ENCODE assay signal across 1 cellular context in the genomic region with DNA sequence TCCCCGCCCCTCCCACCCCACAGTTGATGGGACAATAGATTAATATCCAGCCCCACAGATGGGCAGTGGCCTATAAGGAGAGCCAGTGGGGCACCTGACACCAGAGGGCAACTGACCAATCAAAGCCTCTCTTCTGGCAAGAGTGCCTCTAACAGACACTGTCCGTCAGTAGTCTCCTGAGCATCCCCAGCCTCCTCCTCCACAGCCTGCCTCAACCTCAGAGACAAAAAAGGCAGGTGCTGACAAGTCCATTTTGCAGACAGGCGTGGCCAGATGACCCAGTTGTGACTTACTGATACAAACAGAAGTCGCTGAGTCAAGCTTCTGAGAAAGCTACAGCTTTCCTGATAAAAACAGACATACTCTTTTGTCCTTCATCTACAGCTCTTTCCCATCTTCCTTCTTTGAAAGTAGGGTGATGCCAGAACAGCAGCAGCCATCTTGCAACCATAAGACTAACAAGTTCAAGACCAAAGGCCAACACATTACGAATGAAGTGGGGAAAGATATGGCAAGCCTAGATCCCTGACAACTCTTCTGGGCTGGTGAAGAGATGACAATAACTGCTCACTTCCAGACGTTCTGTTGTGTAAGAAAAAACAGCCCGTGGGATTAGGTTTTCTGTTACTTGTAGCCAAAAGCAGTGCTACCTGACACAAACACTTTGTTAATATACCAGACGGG.
TF ChIP-seq lines count a peak whose summit lies in the region.

No MANE protein-coding gene starts in this region.

TF ChIP-seq in K562, 482 proteins besides CTCF, POLR2A, EP300 and RAD21 (continued from another document and continues in another):
- peak; percentile 31; the same call in 1 of the 2 replicates for TF ChIP-seq CHAMP1 (IDR thresholded peaks at IDR 0.05)
- TF ChIP-seq HDAC2 (IDR thresholded peaks at IDR 0.05): peak; percentile 70
- peak; percentile 46; the same call in 1 of the 2 replicates for TF ChIP-seq CREM (IDR thresholded peaks at IDR 0.05; ENCODE audit: low read depth)
- TF ChIP-seq BMI1 (IDR thresholded peaks at IDR 0.05; ENCODE audit: low read length): no peak
- TF ChIP-seq ZEB2 (IDR thresholded peaks at IDR 0.05): peak; percentile 93
- peak; percentile 93 for TF ChIP-seq MAFK (IDR thresholded peaks at IDR 0.05; ENCODE audit: low read length)
- TF ChIP-seq, protein P1, sequence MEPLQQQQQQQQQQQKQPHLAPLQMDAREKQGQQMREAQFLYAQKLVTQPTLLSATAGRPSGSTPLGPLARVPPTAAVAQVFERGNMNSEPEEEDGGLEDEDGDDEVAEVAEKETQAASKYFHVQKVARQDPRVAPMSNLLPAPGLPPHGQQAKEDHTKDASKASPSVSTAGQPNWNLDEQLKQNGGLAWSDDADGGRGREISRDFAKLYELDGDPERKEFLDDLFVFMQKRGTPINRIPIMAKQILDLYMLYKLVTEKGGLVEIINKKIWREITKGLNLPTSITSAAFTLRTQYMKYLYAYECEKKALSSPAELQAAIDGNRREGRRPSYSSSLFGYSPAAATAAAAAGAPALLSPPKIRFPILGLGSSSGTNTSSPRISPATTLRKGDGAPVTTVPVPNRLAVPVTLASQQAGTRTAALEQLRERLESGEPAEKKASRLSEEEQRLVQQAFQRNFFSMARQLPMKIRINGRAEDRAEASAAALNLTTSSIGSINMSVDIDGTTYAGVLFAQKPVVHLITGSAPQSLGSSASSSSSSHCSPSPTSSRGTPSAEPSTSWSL (CRISPR knock-in tag; IDR thresholded peaks at IDR 0.05; ENCODE audit: borderline replicate concordance): no peak
- TF ChIP-seq GMEB1 (CRISPR knock-in tag; IDR thresholded peaks at IDR 0.05): no peak
- TF ChIP-seq NFYB (IDR thresholded peaks at IDR 0.05; ENCODE audit: extremely low read depth, insufficient read length): no peak
- TF ChIP-seq ZC3H4 (CRISPR knock-in tag; IDR thresholded peaks at IDR 0.05; ENCODE audit: borderline replicate concordance): no peak
- no peak for TF ChIP-seq CBX1 (IDR thresholded peaks at IDR 0.05; ENCODE audit: low read depth)
- no peak for TF ChIP-seq ARHGAP35 (IDR thresholded peaks at IDR 0.05; ENCODE audit: partially characterized antibody)
- TF ChIP-seq, protein P2, sequence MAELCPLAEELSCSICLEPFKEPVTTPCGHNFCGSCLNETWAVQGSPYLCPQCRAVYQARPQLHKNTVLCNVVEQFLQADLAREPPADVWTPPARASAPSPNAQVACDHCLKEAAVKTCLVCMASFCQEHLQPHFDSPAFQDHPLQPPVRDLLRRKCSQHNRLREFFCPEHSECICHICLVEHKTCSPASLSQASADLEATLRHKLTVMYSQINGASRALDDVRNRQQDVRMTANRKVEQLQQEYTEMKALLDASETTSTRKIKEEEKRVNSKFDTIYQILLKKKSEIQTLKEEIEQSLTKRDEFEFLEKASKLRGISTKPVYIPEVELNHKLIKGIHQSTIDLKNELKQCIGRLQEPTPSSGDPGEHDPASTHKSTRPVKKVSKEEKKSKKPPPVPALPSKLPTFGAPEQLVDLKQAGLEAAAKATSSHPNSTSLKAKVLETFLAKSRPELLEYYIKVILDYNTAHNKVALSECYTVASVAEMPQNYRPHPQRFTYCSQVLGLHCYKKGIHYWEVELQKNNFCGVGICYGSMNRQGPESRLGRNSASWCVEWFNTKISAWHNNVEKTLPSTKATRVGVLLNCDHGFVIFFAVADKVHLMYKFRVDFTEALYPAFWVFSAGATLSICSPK (IDR thresholded peaks at IDR 0.05; ENCODE audit: borderline replicate concordance): no peak
- TF ChIP-seq ZFP1 (CRISPR knock-in tag; IDR thresholded peaks at IDR 0.05): no peak
- 0 out of 4 replicates have a peak, but pooled peaks of 1 of the 2 experiments have one; percentile 41 for TF ChIP-seq UBTF (IDR thresholded peaks at IDR 0.05; ENCODE audit: borderline replicate concordance in 1 of 2, low read depth in 2 of 2, low read length in 2 of 2)
- TF ChIP-seq, protein P3, sequence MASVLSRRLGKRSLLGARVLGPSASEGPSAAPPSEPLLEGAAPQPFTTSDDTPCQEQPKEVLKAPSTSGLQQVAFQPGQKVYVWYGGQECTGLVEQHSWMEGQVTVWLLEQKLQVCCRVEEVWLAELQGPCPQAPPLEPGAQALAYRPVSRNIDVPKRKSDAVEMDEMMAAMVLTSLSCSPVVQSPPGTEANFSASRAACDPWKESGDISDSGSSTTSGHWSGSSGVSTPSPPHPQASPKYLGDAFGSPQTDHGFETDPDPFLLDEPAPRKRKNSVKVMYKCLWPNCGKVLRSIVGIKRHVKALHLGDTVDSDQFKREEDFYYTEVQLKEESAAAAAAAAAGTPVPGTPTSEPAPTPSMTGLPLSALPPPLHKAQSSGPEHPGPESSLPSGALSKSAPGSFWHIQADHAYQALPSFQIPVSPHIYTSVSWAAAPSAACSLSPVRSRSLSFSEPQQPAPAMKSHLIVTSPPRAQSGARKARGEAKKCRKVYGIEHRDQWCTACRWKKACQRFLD (CRISPR knock-in tag; IDR thresholded peaks at IDR 0.05): peak; percentile 82
- no peak for TF ChIP-seq PRPF4 (IDR thresholded peaks at IDR 0.05; ENCODE audit: insufficient read depth, low read depth, low read length, poor library complexity, severe bottlenecking)
- 0 out of 2 replicates have a peak, but pooled peaks have one; percentile 27 for TF ChIP-seq KAT8 (IDR thresholded peaks at IDR 0.05; ENCODE audit: low read depth)
- TF ChIP-seq ARNT (IDR thresholded peaks at IDR 0.05): peak; percentile 42 to 91; a peak in 3 of 4 replicates
- no peak; the same call in 1 of the 2 replicates for TF ChIP-seq MBD2 (IDR thresholded peaks at IDR 0.05; ENCODE audit: borderline replicate concordance, low read depth)
- TF ChIP-seq TBL1XR1 (IDR thresholded peaks at IDR 0.05; ENCODE audit: low read length in 2 of 2): peak; percentile 72 to 98; a peak in 3 of 4 replicates
- TF ChIP-seq ATF1 (CRISPR knock-in tag; IDR thresholded peaks at IDR 0.05): no peak
- peak; percentile 68 for TF ChIP-seq ATF1 (tag; IDR thresholded peaks at IDR 0.05)
- peak; percentile 75; the same call in 1 of the 2 replicates for TF ChIP-seq NCOA1 (IDR thresholded peaks at IDR 0.05; ENCODE audit: low read depth)
- TF ChIP-seq TEAD1 (CRISPR knock-in tag; IDR thresholded peaks at IDR 0.05): peak in 1 of 2 experiments; percentile 57; a peak in 1 of 4 replicates
- no peak for TF ChIP-seq FOS (IDR thresholded peaks at IDR 0.05; ENCODE audit: extremely low read depth, insufficient read length)
- 0 out of 2 replicates have a peak, but pooled peaks have one; percentile 39 for TF ChIP-seq ZNF717 (CRISPR knock-in tag; IDR thresholded peaks at IDR 0.05)
- TF ChIP-seq, protein P4, sequence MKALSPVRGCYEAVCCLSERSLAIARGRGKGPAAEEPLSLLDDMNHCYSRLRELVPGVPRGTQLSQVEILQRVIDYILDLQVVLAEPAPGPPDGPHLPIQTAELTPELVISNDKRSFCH (CRISPR knock-in tag; IDR thresholded peaks at IDR 0.05): no peak
- TF ChIP-seq, protein P4 (tag; IDR thresholded peaks at IDR 0.05): peak; percentile 84
- no peak for TF ChIP-seq PPARD (CRISPR knock-in tag; IDR thresholded peaks at IDR 0.05)
- TF ChIP-seq ZNF780A (CRISPR knock-in tag; IDR thresholded peaks at IDR 0.05): no peak
- TF ChIP-seq ZNF778 (CRISPR knock-in tag; IDR thresholded peaks at IDR 0.05): no peak
- peak; percentile 42; the same call in 1 of the 2 replicates for TF ChIP-seq RFX5 (IDR thresholded peaks at IDR 0.05; ENCODE audit: low read depth, low read length)
- no peak for TF ChIP-seq HEY1 (CRISPR knock-in tag; IDR thresholded peaks at IDR 0.05; ENCODE audit: borderline replicate concordance)
- TF ChIP-seq KLF6 (CRISPR knock-in tag; IDR thresholded peaks at IDR 0.05; ENCODE audit: borderline replicate concordance): peak; percentile 41; the same call in 1 of the 2 replicates
- no peak for TF ChIP-seq NR2C2 (CRISPR knock-in tag; IDR thresholded peaks at IDR 0.05)
- TF ChIP-seq NR2C2 (tag; IDR thresholded peaks at IDR 0.05): peak; percentile 83
- TF ChIP-seq, protein P5, sequence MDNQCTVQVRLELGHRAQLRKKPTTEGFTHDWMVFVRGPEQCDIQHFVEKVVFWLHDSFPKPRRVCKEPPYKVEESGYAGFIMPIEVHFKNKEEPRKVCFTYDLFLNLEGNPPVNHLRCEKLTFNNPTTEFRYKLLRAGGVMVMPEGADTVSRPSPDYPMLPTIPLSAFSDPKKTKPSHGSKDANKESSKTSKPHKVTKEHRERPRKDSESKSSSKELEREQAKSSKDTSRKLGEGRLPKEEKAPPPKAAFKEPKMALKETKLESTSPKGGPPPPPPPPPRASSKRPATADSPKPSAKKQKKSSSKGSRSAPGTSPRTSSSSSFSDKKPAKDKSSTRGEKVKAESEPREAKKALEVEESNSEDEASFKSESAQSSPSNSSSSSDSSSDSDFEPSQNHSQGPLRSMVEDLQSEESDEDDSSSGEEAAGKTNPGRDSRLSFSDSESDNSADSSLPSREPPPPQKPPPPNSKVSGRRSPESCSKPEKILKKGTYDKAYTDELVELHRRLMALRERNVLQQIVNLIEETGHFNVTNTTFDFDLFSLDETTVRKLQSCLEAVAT (IDR thresholded peaks at IDR 0.05): peak in 1 of 2 experiments; percentile 40; a peak in 3 of 4 replicates
- no peak for TF ChIP-seq TCF7L2 (IDR thresholded peaks at IDR 0.05; ENCODE audit: low read depth, low read length)
- TF ChIP-seq NR4A1 (CRISPR knock-in tag; IDR thresholded peaks at IDR 0.05): no peak
- peak; percentile 97 for TF ChIP-seq NR4A1 (tag; IDR thresholded peaks at IDR 0.05)
- TF ChIP-seq FOXP4 (CRISPR knock-in tag; IDR thresholded peaks at IDR 0.05; ENCODE audit: borderline replicate concordance): peak; percentile 41; the same call in 1 of the 2 replicates
- TF ChIP-seq SMARCB1 (IDR thresholded peaks at IDR 0.05; ENCODE audit: insufficient read length, low read depth): no peak
- no peak for TF ChIP-seq XRCC4 (IDR thresholded peaks at IDR 0.05; ENCODE audit: extremely low read depth, insufficient read depth, insufficient read length)
- TF ChIP-seq, protein P6, sequence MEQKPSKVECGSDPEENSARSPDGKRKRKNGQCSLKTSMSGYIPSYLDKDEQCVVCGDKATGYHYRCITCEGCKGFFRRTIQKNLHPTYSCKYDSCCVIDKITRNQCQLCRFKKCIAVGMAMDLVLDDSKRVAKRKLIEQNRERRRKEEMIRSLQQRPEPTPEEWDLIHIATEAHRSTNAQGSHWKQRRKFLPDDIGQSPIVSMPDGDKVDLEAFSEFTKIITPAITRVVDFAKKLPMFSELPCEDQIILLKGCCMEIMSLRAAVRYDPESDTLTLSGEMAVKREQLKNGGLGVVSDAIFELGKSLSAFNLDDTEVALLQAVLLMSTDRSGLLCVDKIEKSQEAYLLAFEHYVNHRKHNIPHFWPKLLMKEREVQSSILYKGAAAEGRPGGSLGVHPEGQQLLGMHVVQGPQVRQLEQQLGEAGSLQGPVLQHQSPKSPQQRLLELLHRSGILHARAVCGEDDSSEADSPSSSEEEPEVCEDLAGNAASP (IDR thresholded peaks at IDR 0.05): no peak
